In genomic region chr3:119359476-119359998, GRCh38 we compare ENCODE assay signal across 13 cellular contexts.
DNase-seq lines count a peak whose midpoint lies in the region; ATAC-seq and TF ChIP-seq lines count a peak whose summit lies in the region.
"Had no signal": no experiment of that assay in that cellular context is flagged by ENCODE, and none has a peak within 500 bp of the region (broad histone marks: within the 10 kb centered on the region; RNA-seq: fewer than 3 reads in every experiment).

No MANE protein-coding gene starts in this region.

- no peak overlapping the region for H3K27ac ChIP-seq in effector memory CD4-positive, alpha-beta T cell (ENCODE audit: insufficient read depth, low read length, poor library complexity, severe bottlenecking)
- H3K27ac ChIP-seq: SJCRH30 had no signal

- no peak overlapping the region for H3K27ac Mint-ChIP-seq in activated CD4-positive, alpha-beta memory T cell treated with anti-CD3 and anti-CD28 coated beads for 36 hours

- H3K4me1 ChIP-seq in mucosa of descending colon (ENCODE audit: low read depth) = no peaks in the 10 kb centered on the region
- H3K4me1 ChIP-seq in effector memory CD4-positive, alpha-beta T cell (ENCODE audit: control insufficient read depth, insufficient read depth, low read length, poor library complexity, severe bottlenecking) = no peaks in the 10 kb centered on the region
- H3K4me1 ChIP-seq: SJCRH30 had no signal

- intact Hi-C loops in mucosa of descending colon (cut with DNase I, micrococcal nuclease) = no loop called here
- intact Hi-C loops in activated CD4-positive, alpha-beta memory T cell treated with anti-CD3 and anti-CD28 coated beads for 36 hours (cut with micrococcal nuclease) = no loop called here

- POLR2A ChIA-PET in activated CD4-positive, alpha-beta memory T cell treated with anti-CD3 and anti-CD28 coated beads for 36 hours (lab: Charles Lee) = no interaction called here

- no peaks in the 10 kb centered on the region for H3K27me3 ChIP-seq in effector memory CD4-positive, alpha-beta T cell (replicated peaks; ENCODE audit: control insufficient read depth, insufficient read depth, low read length, poor library complexity, severe bottlenecking)
- H3K27me3 ChIP-seq: SJCRH30 had no signal

- no peaks in the 10 kb centered on the region for H3K9me3 ChIP-seq in mucosa of descending colon
- H3K9me3 ChIP-seq in effector memory CD4-positive, alpha-beta T cell (ENCODE audit: control insufficient read depth, low read length) = no peaks in the 10 kb centered on the region
- H3K9me3 ChIP-seq: SJCRH30 had no signal

- CTCF ChIA-PET in activated CD4-positive, alpha-beta memory T cell treated with anti-CD3 and anti-CD28 coated beads for 36 hours (lab: Charles Lee) = no interaction called here

- H3K36me3 Mint-ChIP-seq in activated CD4-positive, alpha-beta memory T cell treated with anti-CD3 and anti-CD28 coated beads for 36 hours = peaks cover 3% of the 10 kb centered on the region

- ATAC-seq in GM18907 (IDR thresholded peaks at IDR 0.05; ENCODE audit: unreplicated experiment) = peak; percentile 75
- ATAC-seq in HG02588 (IDR thresholded peaks at IDR 0.05; ENCODE audit: unreplicated experiment) = peak; percentile 61
- peak; percentile 28 for ATAC-seq in mucosa of descending colon

- no peaks in the 10 kb centered on the region for H3K9me3 Mint-ChIP-seq in activated CD4-positive, alpha-beta memory T cell treated with anti-CD3 and anti-CD28 coated beads for 36 hours

- H3K36me3 ChIP-seq in mucosa of descending colon (ENCODE audit: low read depth) = no peaks in the 10 kb centered on the region
- H3K36me3 ChIP-seq in effector memory CD4-positive, alpha-beta T cell (ENCODE audit: control insufficient read depth, insufficient read depth, low read length) = no peaks in the 10 kb centered on the region
- H3K36me3 ChIP-seq: SJCRH30 had no signal

- H3K4me1 Mint-ChIP-seq in activated CD4-positive, alpha-beta memory T cell treated with anti-CD3 and anti-CD28 coated beads for 36 hours (ENCODE audit: low read depth) = no peaks in the 10 kb centered on the region

- H3K4me3 Mint-ChIP-seq in activated CD4-positive, alpha-beta memory T cell treated with anti-CD3 and anti-CD28 coated beads for 36 hours = no peak overlapping the region

- no peak for TF ChIP-seq CTCF in mucosa of descending colon (IDR thresholded peaks at IDR 0.05)

- DNase-seq in Kasumi-1 (lab: John Stamatoyannopoulos, UW) (peak; percentile 28 to 45), mucosa of descending colon (no peak)
- DNase-seq in activated CD4-positive, alpha-beta memory T cell treated with anti-CD3 and anti-CD28 coated beads for 36 hours = no peak
- no peak for DNase-seq in effector memory CD4-positive, alpha-beta T cell
- no peak for DNase-seq in activated CD8-positive, alpha-beta memory T cell treated with anti-CD3 and anti-CD28 coated beads, Interleukin-2, amount 50 U/mL, for 48 hours
- DNase-seq in stimulated activated CD4-positive, alpha-beta T cell treated with anti-CD3 and anti-CD28 coated beads, Interleukin-12 subunit alpha, Interleukin-12 subunit beta, amount 100 ng/mL, for 4 hours = no peak
- DNase-seq: amygdala, DMS53, erythroblast, NCI-H2107, SJCRH30 had no signal

- no peaks in the 10 kb centered on the region for H3K27me3 Mint-ChIP-seq in activated CD4-positive, alpha-beta memory T cell treated with anti-CD3 and anti-CD28 coated beads for 36 hours

- no peak overlapping the region for H3K4me3 ChIP-seq in mucosa of descending colon
- H3K4me3 ChIP-seq in effector memory CD4-positive, alpha-beta T cell (ENCODE audit: insufficient read depth, low read depth, low read length, poor library complexity, severe bottlenecking) = no peak overlapping the region
- H3K4me3 ChIP-seq: SJCRH30 had no signal

Comparison
In these comparisons a context has a peak if more than half of its experiments do, and no peak if none do; other contexts are left out.
1. DNase-seq: peak in Kasumi-1 (2 of 2); none in mucosa of descending colon (0 of 3), activated CD4-positive, alpha-beta memory T cell treated with anti-CD3 and anti-CD28 coated beads for 36 hours (single experiment), effector memory CD4-positive, alpha-beta T cell (0 of 3), activated CD8-positive, alpha-beta memory T cell treated with anti-CD3 and anti-CD28 coated beads, Interleukin-2, amount 50 U/mL, for 48 hours (single experiment) and stimulated activated CD4-positive, alpha-beta T cell treated with anti-CD3 and anti-CD28 coated beads, Interleukin-12 subunit alpha, Interleukin-12 subunit beta, amount 100 ng/mL, for 4 hours (single experiment).
2. Peak in every context shown above with its lines, with median percentiles within 50 percentile points of each other: ATAC-seq.